Comparison of ENCODE assay signal across 21 cellular contexts in the genomic region with DNA sequence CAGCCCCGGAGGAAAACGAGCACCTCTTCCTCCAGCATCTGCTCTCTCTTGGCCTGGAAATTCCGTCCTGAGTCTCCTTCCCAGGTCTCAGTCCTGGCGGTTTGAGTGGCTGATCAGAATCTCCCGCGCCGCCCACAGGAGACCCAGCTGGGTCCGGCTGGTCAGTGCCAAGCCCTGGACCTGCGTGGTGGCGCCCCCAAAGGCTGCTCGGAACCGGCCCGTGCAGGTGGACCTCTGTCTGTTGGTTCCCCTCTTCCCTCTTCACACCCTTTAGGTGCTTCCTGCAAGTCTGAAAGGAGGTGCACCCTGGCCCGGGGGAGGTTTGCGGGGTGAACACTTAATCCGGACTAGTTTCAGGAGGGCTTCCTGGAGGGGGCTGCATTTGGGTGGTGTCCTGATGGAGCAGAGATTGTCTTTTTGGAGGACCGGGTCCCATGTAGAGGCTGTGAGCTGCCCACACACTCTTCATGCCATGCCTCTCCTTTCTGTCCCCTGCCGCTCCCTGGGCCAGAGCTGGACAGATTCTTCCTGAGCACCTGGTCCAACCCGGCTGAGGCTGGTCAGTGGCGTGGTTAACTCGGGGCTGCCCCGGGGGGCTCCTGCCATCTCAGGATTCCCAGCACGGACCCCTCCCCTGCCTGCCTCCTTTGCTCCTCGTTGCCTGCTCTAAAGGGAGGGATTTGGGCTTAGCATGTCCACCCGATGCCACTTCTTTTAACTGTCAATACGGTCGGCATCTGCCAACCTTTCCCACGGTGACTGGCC. TPM values are rescaled to one million over a fixed set of nuclear protein-coding genes. Genes with fewer than 3 reads are reported as not detected.
"Had no signal": no experiment of that assay in that cellular context is flagged by ENCODE, and none has a peak within 500 bp of the region (broad histone marks: within the 10 kb centered on the region; RNA-seq: fewer than 3 reads in every experiment).

No MANE protein-coding gene starts in this region.

- ATAC-seq: effector memory CD8-positive, alpha-beta T cell; heart left ventricle; left colon; naive thymus-derived CD4-positive, alpha-beta T cell had no signal

- H3K27me3 ChIP-seq: vagina had no signal

- H3K36me3 Mint-ChIP-seq: activated naive CD8-positive, alpha-beta T cell; naive thymus-derived CD4-positive, alpha-beta T cell had no signal

- H2AFZ ChIP-seq: parathyroid adenoma had no signal

- DNase-seq: activated T-cell treated with anti-CD3 and anti-CD28 coated beads for 4 hours; brain microvascular endothelial cell; cerebellar nuclear complex; dermis blood vessel endothelial cell; effector memory CD8-positive, alpha-beta T cell; foreskin melanocyte; left colon; stimulated activated CD4-positive, alpha-beta T cell treated with anti-CD3 and anti-CD28 coated beads, Interleukin-15, amount 100 ng/mL, for 24 hours; stimulated activated CD4-positive, alpha-beta T cell treated with anti-CD3 and anti-CD28 coated beads, Interleukin-4, amount 100 ng/mL, for 1 hour; stimulated activated naive CD4-positive, alpha-beta T cell treated with Interleukin-2 at 50 U/mL for 16 hours; substantia nigra; T-helper 2 cell had no signal

- H3K9me3 Mint-ChIP-seq: activated T-helper 2 cell treated with anti-CD3 and anti-CD28 coated beads, Interferon-gamma antibody, Interleukin-2, Interleukin-4, amounts not matched to agents 10 μg/mL and 5 μg/mL and 100 μg/mL, durations not matched to agents 14 hours and 24 hours and 36 hours; effector memory CD8-positive, alpha-beta T cell had no signal

- H3K36me3 ChIP-seq: brain microvascular endothelial cell, heart left ventricle, tibial nerve, vagina had no signal

- H3K4me1 ChIP-seq: parathyroid adenoma, vagina had no signal

- H3K27ac Mint-ChIP-seq: activated naive CD8-positive, alpha-beta T cell; activated T-helper 2 cell treated with anti-CD3 and anti-CD28 coated beads, Interferon-gamma antibody, Interleukin-2, Interleukin-4, amounts not matched to agents 10 μg/mL and 5 μg/mL and 100 μg/mL, durations not matched to agents 14 hours and 24 hours and 36 hours; effector memory CD8-positive, alpha-beta T cell; naive thymus-derived CD4-positive, alpha-beta T cell had no signal

- H3K79me2 ChIP-seq: parathyroid adenoma had no signal

- H3K4me3 ChIP-seq: heart left ventricle, tibial nerve, vagina had no signal

- H3K9me3 ChIP-seq: vagina had no signal

- H3K9ac ChIP-seq: parathyroid adenoma had no signal

- H3K27ac ChIP-seq: brain microvascular endothelial cell, heart left ventricle, parathyroid adenoma, tibial nerve, vagina had no signal

- H3K4me3 Mint-ChIP-seq: activated naive CD8-positive, alpha-beta T cell; effector memory CD8-positive, alpha-beta T cell; naive thymus-derived CD4-positive, alpha-beta T cell had no signal

RNA-seq across cellular contexts. Expression of gene BHLHE23, which starts 16.5 kb away (rescaled TPM):
- total RNA-seq: activated T-helper 2 cell treated with anti-CD3 and anti-CD28 coated beads, Interferon-gamma antibody, Interleukin-2, Interleukin-4, amounts not matched to agents 10 μg/mL and 5 μg/mL and 100 μg/mL, durations not matched to agents 14 hours and 24 hours and 36 hours; dermis blood vessel endothelial cell; heart left ventricle; left colon; mononuclear cell; naive thymus-derived CD4-positive, alpha-beta T cell; renal cortical epithelial cell; tibial nerve; vagina had no signal
- polyA plus RNA-seq: heart left ventricle; naive thymus-derived CD4-positive, alpha-beta T cell had no signal
